10 cellular contexts compared by ENCODE assay signal in genomic region chr2:98468621-98469236, GRCh38. TPM values are rescaled to one million over a fixed set of nuclear protein-coding genes. Genes with fewer than 3 reads are reported as not detected.
A peak's percentile ranks its signal among the peaks of the same experiment; 100 is the strongest.
DNase-seq lines count a peak whose midpoint lies in the region; ATAC-seq and TF ChIP-seq lines count a peak whose summit lies in the region.
"Had no signal": no experiment of that assay in that cellular context is flagged by ENCODE, and none has a peak within 500 bp of the region (broad histone marks: within the 10 kb centered on the region; RNA-seq: fewer than 3 reads in every experiment).

No MANE protein-coding gene starts in this region.

- DNase-seq in stimulated activated CD4-positive, alpha-beta T cell treated with anti-CD3 and anti-CD28 coated beads, Interleukin-15, amount 100 ng/mL, for 24 hours = peak; percentile 77
- DNase-seq in stimulated activated CD4-positive, alpha-beta T cell treated with anti-CD3 and anti-CD28 coated beads, Interleukin-12 subunit alpha, Interleukin-12 subunit beta, amount 100 ng/mL, for 4 hours = no peak
- peak; percentile 62 for DNase-seq in activated naive CD4-positive, alpha-beta T cell treated with anti-CD3 and anti-CD28 coated beads, Interleukin-2, amount 50 U/mL, for 16 hours
- DNase-seq in SK-N-SH (no peak), ecto neural progenitor cell (ENCODE audit: low spot score) (no peak), NCI-H2227 (lab: John Stamatoyannopoulos, UW; ENCODE audit: unreplicated experiment) (no peak), left cardiac atrium (no peak)
- DNase-seq: right cardiac atrium had no signal

- no peaks in the 10 kb centered on the region for H3K27me3 ChIP-seq in SK-N-SH (ENCODE audit: insufficient read depth)

- H3K4me2 ChIP-seq in SK-N-SH = no peak overlapping the region

- WGBS in SK-N-SH (ENCODE audit: low lambda C conversion rate) = 97% methylated on average over 5 of the region's 5 CpGs

- TF ChIP-seq CTCF in SK-N-SH (IDR thresholded peaks at IDR 0.05) = no peak

- H3K9me2 ChIP-seq in SK-N-SH = no peaks in the 10 kb centered on the region

- no peaks in the 10 kb centered on the region for H3K9me3 ChIP-seq in SK-N-SH

- peaks cover 18 to 57% of the 10 kb centered on the region in 2 experiments for H3K4me1 ChIP-seq in SK-N-SH (ENCODE audit: control insufficient read depth in 1 of 2, insufficient read depth in 2 of 2, low read depth in 1 of 2, low read length in 1 of 2)

- H3K36me3 ChIP-seq in SK-N-SH (replicated peaks in 1 of 2; ENCODE audit: control insufficient read depth in 1 of 2, insufficient read depth in 2 of 2, low read length in 1 of 2) = no peaks in the 10 kb centered on the region

- TF ChIP-seq RAD21 in SK-N-SH (IDR thresholded peaks at IDR 0.05; ENCODE audit: low read length) = no peak

- TF ChIP-seq EP300 in SK-N-SH (IDR thresholded peaks at IDR 0.05; ENCODE audit: borderline replicate concordance in 1 of 2, low read depth in 1 of 2, low read length in 1 of 2) = no peak

- H3K79me2 ChIP-seq in SK-N-SH (ENCODE audit: insufficient read depth) = peaks cover 34% of the 10 kb centered on the region

- peak; percentile 42 for ATAC-seq in HG03442 (IDR thresholded peaks at IDR 0.05; ENCODE audit: unreplicated experiment)
- ATAC-seq in left cardiac atrium = no peak
- ATAC-seq: right cardiac atrium had no signal

- H3K27ac ChIP-seq in SK-N-SH (ENCODE audit: low read depth in 2 of 2, low read length in 1 of 2) = no peak overlapping the region
- H3K27ac ChIP-seq: VCaP had no signal

- intact Hi-C loops in left cardiac atrium (cut with DNase I) = loop anchor here in 1 of 2 donors (5.0 kb wide), 1 partner anchor 34 kb away; no protein-coding TSS in a partner anchor

- H4K20me1 ChIP-seq in SK-N-SH (ENCODE audit: insufficient read depth) = peaks cover 13% of the 10 kb centered on the region; the same call in 1 of the 2 replicates

- POLR2A ChIA-PET in SK-N-SH (lab: Yijun Ruan, JAX) = no interaction called here

- no peak overlapping the region for H3K9ac ChIP-seq in SK-N-SH

- H3K4me3 ChIP-seq in SK-N-SH (ENCODE audit: low read depth in 2 of 2, low read length in 1 of 2) = no peak overlapping the region

- H3F3A ChIP-seq in SK-N-SH (replicated peaks; ENCODE audit: insufficient read depth) = no peaks in the 10 kb centered on the region

- CTCF ChIA-PET in SK-N-SH (lab: Yijun Ruan, JAX) = no interaction called here

- H2AFZ ChIP-seq in SK-N-SH (ENCODE audit: low read depth) = no peak overlapping the region

TF ChIP-seq in SK-N-SH, 30 proteins besides CTCF, POLR2A, EP300 and RAD21:
- TF ChIP-seq USF1 (IDR thresholded peaks at IDR 0.05; ENCODE audit: borderline replicate concordance, low read depth) (no peak), RFX5 (IDR thresholded peaks at IDR 0.05; ENCODE audit: low read length) (no peak), GABPA (IDR thresholded peaks at IDR 0.05; ENCODE audit: low read depth) (no peak), RXRA (IDR thresholded peaks at IDR 0.05; ENCODE audit: borderline replicate concordance, low read depth) (no peak), TAF1 (IDR thresholded peaks at IDR 0.05; ENCODE audit: borderline replicate concordance, low read depth, low read length) (no peak)

RNA-seq across cellular contexts. Expression of gene INPP4A, which starts 24.1 kb away (rescaled TPM):
- 15.0 and 18.3 TPM in 2 replicates for polyA plus RNA-seq in SK-N-SH (2012; rRNA removed)
- polyA plus RNA-seq in SK-N-SH (2012; cell fraction: cytosol; rRNA removed) = 7.8 and 12.0 TPM in 2 replicates
- 31.3 and 31.4 TPM in 2 replicates for polyA plus RNA-seq in SK-N-SH (2012; cell fraction: nucleus; rRNA removed)
- 10 to 100 TPM; 14.6 to 19.5 TPM for total RNA-seq in left cardiac atrium

Comparison
In these comparisons a context has a peak if more than half of its experiments do, and no peak if none do; other contexts are left out.
1. DNase-seq: peak in stimulated activated CD4-positive, alpha-beta T cell treated with anti-CD3 and anti-CD28 coated beads, Interleukin-15, amount 100 ng/mL, for 24 hours (single experiment) and activated naive CD4-positive, alpha-beta T cell treated with anti-CD3 and anti-CD28 coated beads, Interleukin-2, amount 50 U/mL, for 16 hours (single experiment); none in stimulated activated CD4-positive, alpha-beta T cell treated with anti-CD3 and anti-CD28 coated beads, Interleukin-12 subunit alpha, Interleukin-12 subunit beta, amount 100 ng/mL, for 4 hours (single experiment), SK-N-SH (single experiment), ecto neural progenitor cell (single experiment), NCI-H2227 (single experiment) and left cardiac atrium (single experiment).